ENCODE assay signal across 19 cellular contexts in genomic region chr1:225842074-225842473, GRCh38. TPM values are rescaled to one million over a fixed set of nuclear protein-coding genes. Genes with fewer than 3 reads are reported as not detected.
DNase-seq lines count a peak whose midpoint lies in the region; ATAC-seq and TF ChIP-seq lines count a peak whose summit lies in the region.
"Had no signal": no experiment of that assay in that cellular context is flagged by ENCODE, and none has a peak within 500 bp of the region (broad histone marks: within the 10 kb centered on the region; RNA-seq: fewer than 3 reads in every experiment).

No MANE protein-coding gene starts in this region.

- TF ChIP-seq CTCF in foreskin keratinocyte (conservative IDR thresholded peaks at IDR 0.05) = peak; percentile 14
- TF ChIP-seq CTCF in natural killer cell (IDR thresholded peaks at IDR 0.05) = no peak
- TF ChIP-seq CTCF in coronary artery (IDR thresholded peaks at IDR 0.05) = no peak

- no peaks in the 10 kb centered on the region for H3K27me3 Mint-ChIP-seq in activated naive CD8-positive, alpha-beta T cell
- H3K27me3 Mint-ChIP-seq in activated naive CD8-positive, alpha-beta T cell treated with anti-CD3 and anti-CD28 coated beads for 36 hours = no peaks in the 10 kb centered on the region
- H3K27me3 Mint-ChIP-seq in T-cell (no peaks in the 10 kb centered on the region), natural killer cell (ENCODE audit: low read depth in 2 of 2) (no peaks in the 10 kb centered on the region)
- H3K27me3 Mint-ChIP-seq: activated CD8-positive, alpha-beta memory T cell treated with anti-CD3 and anti-CD28 coated beads, Interleukin-2, amount 10 ng/mL, durations not matched to agents 7 days and 5 days had no signal

- CTCF ChIA-PET in T-cell (lab: Charles Lee) = interaction anchor here (0.6 to 0.7 kb wide), 3 partner anchors 146 to 1426 kb away, joined by 3 to 4 read pairs (median 3); no protein-coding TSS in a partner anchor

- no peak for DNase-seq in activated naive CD8-positive, alpha-beta T cell treated with anti-CD3 and anti-CD28 coated beads for 36 hours
- DNase-seq in T-cell (peak in 5 of 34 experiments; percentile 7 to 37 (median 15)), foreskin keratinocyte (no peak), substantia nigra (lab: John Stamatoyannopoulos, UW) (no peak), natural killer cell (no peak), coronary artery (ENCODE audit: low spot score) (no peak), ureter (ENCODE audit: low spot score) (no peak)
- DNase-seq: activated CD8-positive, alpha-beta memory T cell treated with anti-CD3 and anti-CD28 coated beads, Interleukin-2, amount 10 ng/mL, durations not matched to agents 7 days and 5 days; GF-D8; H7; KBM-7; kidney glomerular epithelial cell; NCI-H2081 treated with DMSO at 0.1 percent for 48 hours; occipital lobe; SIG-M5; stimulated activated CD4-positive, alpha-beta T cell treated with anti-CD3 and anti-CD28 coated beads, Interleukin-2, amount 100 ng/mL, for 24 hours had no signal

- H3K4me3 ChIP-seq in coronary artery = no peak overlapping the region
- H3K4me3 ChIP-seq: cardiac muscle cell had no signal

- ATAC-seq in T-cell (replicated peaks in 1 of 4) (peak; percentile 36 to 60 (median 50)), foreskin keratinocyte (peak; percentile 5), natural killer cell (no peak)
- ATAC-seq: activated CD8-positive, alpha-beta memory T cell treated with anti-CD3 and anti-CD28 coated beads, Interleukin-2, amount 10 ng/mL, durations not matched to agents 7 days and 5 days; sciatic nerve had no signal

- H3K27me3 ChIP-seq in foreskin keratinocyte = no peaks in the 10 kb centered on the region
- H3K27me3 ChIP-seq: cardiac muscle cell had no signal

- peaks cover 3% of the 10 kb centered on the region for H3K4me1 ChIP-seq in foreskin keratinocyte

- peaks cover 36% of the 10 kb centered on the region for H3K4me1 Mint-ChIP-seq in activated naive CD8-positive, alpha-beta T cell (ENCODE audit: low read depth)
- peaks cover 14% of the 10 kb centered on the region for H3K4me1 Mint-ChIP-seq in activated naive CD8-positive, alpha-beta T cell treated with anti-CD3 and anti-CD28 coated beads for 36 hours
- peaks cover 35 to 50% (median 40%) of the 10 kb centered on the region in 3 donors for H3K4me1 Mint-ChIP-seq in T-cell
- H3K4me1 Mint-ChIP-seq in natural killer cell = peaks cover 0 to 17% of the 10 kb centered on the region in 2 donors

- no peaks in the 10 kb centered on the region for H3K9me3 Mint-ChIP-seq in activated naive CD8-positive, alpha-beta T cell (ENCODE audit: low read depth)
- no peaks in the 10 kb centered on the region for H3K9me3 Mint-ChIP-seq in activated naive CD8-positive, alpha-beta T cell treated with anti-CD3 and anti-CD28 coated beads for 36 hours
- no peaks in the 10 kb centered on the region for H3K9me3 Mint-ChIP-seq in T-cell
- no peaks in the 10 kb centered on the region for H3K9me3 Mint-ChIP-seq in natural killer cell

- H3K36me3 Mint-ChIP-seq in activated naive CD8-positive, alpha-beta T cell = no peaks in the 10 kb centered on the region
- H3K36me3 Mint-ChIP-seq in activated naive CD8-positive, alpha-beta T cell treated with anti-CD3 and anti-CD28 coated beads for 36 hours = peaks cover 1% of the 10 kb centered on the region
- H3K36me3 Mint-ChIP-seq in T-cell = peaks cover 8% of the 10 kb centered on the region
- no peaks in the 10 kb centered on the region for H3K36me3 Mint-ChIP-seq in natural killer cell
- H3K36me3 Mint-ChIP-seq: activated CD8-positive, alpha-beta memory T cell treated with anti-CD3 and anti-CD28 coated beads, Interleukin-2, amount 10 ng/mL, durations not matched to agents 7 days and 5 days had no signal

- intact Hi-C loops in natural killer cell (cut with micrococcal nuclease) = loop anchor here (10.0 kb wide), 1 partner anchor 133 kb away; no protein-coding TSS in a partner anchor

- H3K4me3 Mint-ChIP-seq in activated naive CD8-positive, alpha-beta T cell = no peak overlapping the region
- no peak overlapping the region for H3K4me3 Mint-ChIP-seq in activated naive CD8-positive, alpha-beta T cell treated with anti-CD3 and anti-CD28 coated beads for 36 hours
- H3K4me3 Mint-ChIP-seq in T-cell (no peak overlapping the region), natural killer cell (no peak overlapping the region)
- H3K4me3 Mint-ChIP-seq: activated CD8-positive, alpha-beta memory T cell treated with anti-CD3 and anti-CD28 coated beads, Interleukin-2, amount 10 ng/mL, durations not matched to agents 7 days and 5 days had no signal

- POLR2A ChIA-PET in T-cell (lab: Charles Lee) = interaction anchor here in 1 of 2 donors (0.7 kb wide), 1 partner anchor 9 kb away, joined by 6 read pairs; no protein-coding TSS in a partner anchor

- H3K27ac ChIP-seq in foreskin keratinocyte = no peak overlapping the region
- H3K27ac ChIP-seq in substantia nigra (ENCODE audit: low read depth, low read length, poor library complexity, severe bottlenecking) = peak overlapping the region; percentile 91
- H3K27ac ChIP-seq in coronary artery = no peak overlapping the region
- H3K27ac ChIP-seq: cardiac muscle cell had no signal

- peak overlapping the region; percentile 58 for H3K27ac Mint-ChIP-seq in activated naive CD8-positive, alpha-beta T cell
- no peak overlapping the region for H3K27ac Mint-ChIP-seq in activated naive CD8-positive, alpha-beta T cell treated with anti-CD3 and anti-CD28 coated beads for 36 hours
- H3K27ac Mint-ChIP-seq in T-cell (peak overlapping the region; percentile 75 to 80), natural killer cell (peak overlapping the region in 1 of 2 donors; percentile 12)
- H3K27ac Mint-ChIP-seq: activated CD8-positive, alpha-beta memory T cell treated with anti-CD3 and anti-CD28 coated beads, Interleukin-2, amount 10 ng/mL, durations not matched to agents 7 days and 5 days had no signal

RNA-seq across cellular contexts. Expression of gene EPHX1, which starts 32.1 kb away (rescaled TPM):
- 1 to 10 TPM; 2.7 to 4.3 TPM for total RNA-seq in activated naive CD8-positive, alpha-beta T cell treated with anti-CD3 and anti-CD28 coated beads for 36 hours
- total RNA-seq in T-cell = 1 to 10 TPM in 4 of 5 donors, under 1 TPM in 1; 0.98 to 5.2 (median 3.7) TPM
- total RNA-seq in foreskin keratinocyte = 3.1 and 3.8 TPM in 2 replicates
- 5.4 and 6.3 TPM in 2 replicates for polyA plus RNA-seq in foreskin keratinocyte
- 1 to 10 TPM; 1.1 to 2.3 (median 1.5) TPM for total RNA-seq in natural killer cell
- total RNA-seq in ureter = 116 TPM

RNA-seq across cellular contexts. Expression of gene TMEM63A, which starts 40.1 kb away (rescaled TPM):
- 10 to 100 TPM; 29.5 to 33.0 TPM for total RNA-seq in activated naive CD8-positive, alpha-beta T cell treated with anti-CD3 and anti-CD28 coated beads for 36 hours
- total RNA-seq in T-cell (100 to 1,000 TPM; 332 to 473 (median 390) TPM), foreskin keratinocyte (12.0 and 13.5 TPM in 2 replicates), natural killer cell (100 to 1,000 TPM; 101 to 166 (median 113) TPM), ureter (191 TPM)
- 9.3 and 9.4 TPM in 2 replicates for polyA plus RNA-seq in foreskin keratinocyte

RNA-seq across cellular contexts. Expression of gene LEFTY1, which starts 46.9 kb away (rescaled TPM):
- total RNA-seq in activated naive CD8-positive, alpha-beta T cell treated with anti-CD3 and anti-CD28 coated beads for 36 hours = under 1 TPM in 1 of 2 experiments, not detected in 1; 0.39 TPM
- total RNA-seq in T-cell = under 1 TPM; 0.23 to 0.63 (median 0.35) TPM
- total RNA-seq in foreskin keratinocyte = not detected in 2 replicates
- polyA plus RNA-seq in foreskin keratinocyte = not detected in 2 replicates
- total RNA-seq in natural killer cell = not detected
- total RNA-seq in ureter = 0.60 TPM
- total RNA-seq: activated CD8-positive, alpha-beta memory T cell treated with anti-CD3 and anti-CD28 coated beads, Interleukin-2, amount 10 ng/mL, durations not matched to agents 7 days and 5 days had no signal
- polyA plus RNA-seq: cardiac muscle cell had no signal

Comparison
In these comparisons a context has a peak if more than half of its experiments do, and no peak if none do; other contexts are left out.
1. ATAC-seq: peak in T-cell (4 of 4) and foreskin keratinocyte (single experiment); none in natural killer cell (0 of 3).
2. RNA of gene EPHX1, which starts 32.1 kb away (total RNA-seq): 116 TPM in ureter (single experiment); 2.7 to 4.3 TPM in activated naive CD8-positive, alpha-beta T cell treated with anti-CD3 and anti-CD28 coated beads for 36 hours, 3.1 to 3.8 TPM in foreskin keratinocyte, 0.98 to 5.2 TPM in T-cell and 1.1 to 2.3 TPM in natural killer cell; every median in the first group is over 10 times any median in the second.